In genomic region chr19:30112666-30113065, GRCh38 we compare ENCODE assay signal across 7 cellular contexts.
"Had no signal": no experiment of that assay in that cellular context is flagged by ENCODE, and none has a peak within 500 bp of the region (broad histone marks: within the 10 kb centered on the region; RNA-seq: fewer than 3 reads in every experiment).

No MANE protein-coding gene starts in this region.

- H3K27ac ChIP-seq: GM23248, HL-60 had no signal

- H3K9me3 ChIP-seq: HAP-1 had no signal

- DNase-seq: GM23248, GOT3, HFFc6 had no signal

- H3K36me3 ChIP-seq: HAP-1 had no signal

- FAIRE-seq: HepG2 had no signal

- H3K9ac ChIP-seq: GM23248 had no signal

- ATAC-seq: HCT116, HepG2 had no signal

- H3K4me3 ChIP-seq: GM23248, HAP-1 had no signal

- H3K4me1 ChIP-seq: HAP-1 had no signal
